Comparison of ENCODE assay signal across 18 cellular contexts in genomic region chr14:100173353-100173752, GRCh38.
"Had no signal": no experiment of that assay in that cellular context is flagged by ENCODE, and none has a peak within 500 bp of the region (broad histone marks: within the 10 kb centered on the region; RNA-seq: fewer than 3 reads in every experiment).

No MANE protein-coding gene starts in this region.

- H3K4me3 ChIP-seq: colonic mucosa, left lung, spleen, thoracic aorta, upper lobe of right lung had no signal

- H3K4me1 Mint-ChIP-seq: mesothelial cell of epicardium, nephron had no signal

- H3K27me3 ChIP-seq: colonic mucosa, left lung, upper lobe of right lung had no signal

- H3K4me1 ChIP-seq: colonic mucosa, foreskin keratinocyte, left lung, upper lobe of right lung had no signal

- H3K27ac Mint-ChIP-seq: activated CD8-positive, alpha-beta T cell treated with anti-CD3 and anti-CD28 coated beads, Interleukin-2, amount 10 ng/mL, durations not matched to agents 7 days and 5 days; activated T-cell treated with anti-CD3 and anti-CD28 coated beads, Interleukin-2, amount 50 U/mL, for 24 hours; mesothelial cell of epicardium; nephron; stimulated activated naive B cell treated with anti-CD40 and anti-IgM and Interleukin-4, amounts not matched to agents 10 μg/mL and 1 μg/mL and 100 μg/mL, for 72 hours had no signal

- H3K9me3 ChIP-seq: colonic mucosa, left lung, spleen, thoracic aorta, upper lobe of right lung had no signal

- H3K9me3 Mint-ChIP-seq: activated T-cell treated with anti-CD3 and anti-CD28 coated beads, Interleukin-2, amount 50 U/mL, for 24 hours; central memory CD8-positive, alpha-beta T cell; mesothelial cell of epicardium; nephron; stimulated activated naive B cell treated with anti-CD40 and anti-IgM and Interleukin-4, amounts not matched to agents 10 μg/mL and 1 μg/mL and 100 μg/mL, for 72 hours had no signal

- H3K36me3 Mint-ChIP-seq: mesothelial cell of epicardium; stimulated activated naive B cell treated with anti-CD40 and anti-IgM and Interleukin-4, amounts not matched to agents 10 μg/mL and 1 μg/mL and 100 μg/mL, for 72 hours had no signal

- DNase-seq: activated CD4-positive, alpha-beta T cell treated with anti-CD3 and anti-CD28 coated beads for 48 hours; activated CD4-positive, CD25-positive, alpha-beta regulatory T cell; activated CD8-positive, alpha-beta T cell treated with anti-CD3 and anti-CD28 coated beads, Interleukin-2, amount 10 ng/mL, durations not matched to agents 7 days and 5 days; activated naive CD4-positive, alpha-beta T cell treated with anti-CD3 and anti-CD28 coated beads, Interleukin-2, amount 50 U/mL, for 16 hours; activated T-cell treated with anti-CD3 and anti-CD28 coated beads, Interleukin-2, amount 50 U/mL, for 24 hours; aorta; colonic mucosa; foreskin keratinocyte; hypothalamus; left lung; spleen; stimulated activated CD4-positive, alpha-beta T cell treated with anti-CD3 and anti-CD28 coated beads, Interleukin-4, amount 100 ng/mL, for 4 hours; stimulated activated naive B cell treated with anti-CD40 and anti-IgM and Interleukin-4, amounts not matched to agents 10 μg/mL and 1 μg/mL and 100 μg/mL, for 72 hours; upper lobe of right lung had no signal

- ATAC-seq: activated CD8-positive, alpha-beta T cell treated with anti-CD3 and anti-CD28 coated beads, Interleukin-2, amount 10 ng/mL, durations not matched to agents 7 days and 5 days; foreskin keratinocyte; left lung; stimulated activated naive B cell treated with anti-CD40 and anti-IgM and Interleukin-4, amounts not matched to agents 10 μg/mL and 1 μg/mL and 100 μg/mL, for 72 hours; upper lobe of right lung had no signal

- H3K36me3 ChIP-seq: colonic mucosa, left lung, spleen, thoracic aorta, upper lobe of right lung had no signal

- H3K27me3 Mint-ChIP-seq: activated T-cell treated with anti-CD3 and anti-CD28 coated beads, Interleukin-2, amount 50 U/mL, for 24 hours had no signal

- H3K4me3 Mint-ChIP-seq: activated CD8-positive, alpha-beta T cell treated with anti-CD3 and anti-CD28 coated beads, Interleukin-2, amount 10 ng/mL, durations not matched to agents 7 days and 5 days; activated T-cell treated with anti-CD3 and anti-CD28 coated beads, Interleukin-2, amount 50 U/mL, for 24 hours; central memory CD8-positive, alpha-beta T cell; mesothelial cell of epicardium; nephron; stimulated activated naive B cell treated with anti-CD40 and anti-IgM and Interleukin-4, amounts not matched to agents 10 μg/mL and 1 μg/mL and 100 μg/mL, for 72 hours had no signal

- H3K27ac ChIP-seq: colonic mucosa, foreskin keratinocyte, left lung, spleen, thoracic aorta, upper lobe of right lung had no signal
